21 cellular contexts compared by ENCODE assay signal in the genomic region with DNA sequence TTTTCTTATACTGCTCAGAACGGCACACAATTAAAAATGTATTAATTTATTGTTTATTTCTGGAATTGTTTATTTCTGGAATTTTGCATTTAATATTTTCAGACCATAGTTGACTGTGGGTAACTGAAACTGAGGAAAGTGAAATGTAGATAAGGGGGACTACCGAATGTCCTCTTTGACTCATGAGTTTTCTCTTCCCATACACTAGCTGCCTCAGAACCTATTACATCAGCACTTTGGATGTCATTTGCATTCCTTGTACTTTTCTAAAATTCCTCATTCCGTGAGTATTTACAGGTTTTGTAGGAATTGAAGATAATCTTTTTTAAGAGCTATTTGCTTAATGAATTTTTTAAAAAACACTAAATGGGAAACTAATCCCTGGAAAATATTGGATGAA. TPM values are rescaled to one million over a fixed set of nuclear protein-coding genes. Genes with fewer than 3 reads are reported as not detected.
DNase-seq lines count a peak whose midpoint lies in the region; ATAC-seq and TF ChIP-seq lines count a peak whose summit lies in the region.
"Had no signal": no experiment of that assay in that cellular context is flagged by ENCODE, and none has a peak within 500 bp of the region (broad histone marks: within the 10 kb centered on the region; RNA-seq: fewer than 3 reads in every experiment).

No MANE protein-coding gene starts in this region.

- CTCF ChIA-PET in activated CD8-positive, alpha-beta T cell treated with anti-CD3 and anti-CD28 coated beads, Interleukin-2, amount 10 ng/mL, durations not matched to agents 7 days and 5 days (lab: Charles Lee) = no interaction called here
- CTCF ChIA-PET in activated CD4-positive, alpha-beta T cell treated with anti-CD3 and anti-CD28 coated beads for 36 hours (lab: Charles Lee) = no interaction called here

- H3K36me3 Mint-ChIP-seq in activated CD8-positive, alpha-beta T cell treated with anti-CD3 and anti-CD28 coated beads, Interleukin-2, amount 10 ng/mL, durations not matched to agents 7 days and 5 days (ENCODE audit: low read depth) = no peaks in the 10 kb centered on the region
- no peaks in the 10 kb centered on the region for H3K36me3 Mint-ChIP-seq in activated CD4-positive, alpha-beta T cell treated with anti-CD3 and anti-CD28 coated beads for 36 hours (ENCODE audit: low read depth)
- H3K36me3 Mint-ChIP-seq: naive thymus-derived CD4-positive, alpha-beta T cell had no signal

- H3K4me1 Mint-ChIP-seq in activated CD8-positive, alpha-beta T cell treated with anti-CD3 and anti-CD28 coated beads, Interleukin-2, amount 10 ng/mL, durations not matched to agents 7 days and 5 days (ENCODE audit: low read depth) = no peaks in the 10 kb centered on the region
- H3K4me1 Mint-ChIP-seq in activated CD4-positive, alpha-beta T cell treated with anti-CD3 and anti-CD28 coated beads for 36 hours = no peaks in the 10 kb centered on the region
- H3K4me1 Mint-ChIP-seq: naive thymus-derived CD4-positive, alpha-beta T cell had no signal

- POLR2A ChIA-PET in activated CD8-positive, alpha-beta T cell treated with anti-CD3 and anti-CD28 coated beads, Interleukin-2, amount 10 ng/mL, durations not matched to agents 7 days and 5 days (lab: Charles Lee) = no interaction called here
- POLR2A ChIA-PET in activated CD4-positive, alpha-beta T cell treated with anti-CD3 and anti-CD28 coated beads for 36 hours (lab: Charles Lee) = no interaction called here

- TF ChIP-seq CTCF in AG09309 (IDR thresholded peaks at IDR 0.05; ENCODE audit: control insufficient read depth, insufficient read depth, low read depth, low read length, missing control alignments) (no peak), fibroblast of villous mesenchyme (IDR thresholded peaks at IDR 0.05; ENCODE audit: insufficient read depth, low read depth, low read length) (no peak)

- peaks cover 5% of the 10 kb centered on the region for H3K27me3 Mint-ChIP-seq in activated CD8-positive, alpha-beta T cell treated with anti-CD3 and anti-CD28 coated beads, Interleukin-2, amount 10 ng/mL, durations not matched to agents 7 days and 5 days (ENCODE audit: low read depth)
- peaks cover 6% of the 10 kb centered on the region for H3K27me3 Mint-ChIP-seq in activated CD4-positive, alpha-beta T cell treated with anti-CD3 and anti-CD28 coated beads for 36 hours
- H3K27me3 Mint-ChIP-seq: brain had no signal

- H3K4me3 Mint-ChIP-seq in activated CD8-positive, alpha-beta T cell treated with anti-CD3 and anti-CD28 coated beads, Interleukin-2, amount 10 ng/mL, durations not matched to agents 7 days and 5 days = no peak overlapping the region
- H3K4me3 Mint-ChIP-seq in activated CD4-positive, alpha-beta T cell treated with anti-CD3 and anti-CD28 coated beads for 36 hours = no peak overlapping the region
- H3K4me3 Mint-ChIP-seq: brain; naive thymus-derived CD4-positive, alpha-beta T cell had no signal

- H3K27ac Mint-ChIP-seq in activated CD8-positive, alpha-beta T cell treated with anti-CD3 and anti-CD28 coated beads, Interleukin-2, amount 10 ng/mL, durations not matched to agents 7 days and 5 days = no peak overlapping the region
- H3K27ac Mint-ChIP-seq in activated CD4-positive, alpha-beta T cell treated with anti-CD3 and anti-CD28 coated beads for 36 hours = no peak overlapping the region
- H3K27ac Mint-ChIP-seq: activated T-helper 2 cell treated with anti-CD3 and anti-CD28 coated beads, Interferon-gamma antibody, Interleukin-2, Interleukin-4, amounts not matched to agents 10 μg/mL and 5 μg/mL and 100 μg/mL, durations not matched to agents 14 hours and 24 hours and 36 hours; naive thymus-derived CD4-positive, alpha-beta T cell had no signal

- no peak overlapping the region for H3K4me3 ChIP-seq in AG09309 (ENCODE audit: control insufficient read depth, low read depth, low read length)
- no peak overlapping the region for H3K4me3 ChIP-seq in fibroblast of villous mesenchyme (ENCODE audit: low read depth, low read length)
- H3K4me3 ChIP-seq: left ventricle myocardium inferior, prostate gland, stomach had no signal

- peak; percentile 49 for ATAC-seq in GM21717 (IDR thresholded peaks at IDR 0.05; ENCODE audit: unreplicated experiment)
- ATAC-seq in activated CD8-positive, alpha-beta T cell treated with anti-CD3 and anti-CD28 coated beads, Interleukin-2, amount 10 ng/mL, durations not matched to agents 7 days and 5 days = no peak
- no peak for ATAC-seq in activated CD4-positive, alpha-beta T cell treated with anti-CD3 and anti-CD28 coated beads for 36 hours
- ATAC-seq: naive thymus-derived CD4-positive, alpha-beta T cell had no signal

- intact Hi-C loops in activated CD4-positive, alpha-beta T cell treated with anti-CD3 and anti-CD28 coated beads for 36 hours (cut with DNase I, micrococcal nuclease) = no loop called here

- DNase-seq in AG09309 (ENCODE audit: low read depth) = peak; percentile 38
- peak; percentile 78 for DNase-seq in amniotic epithelial cell (ENCODE audit: low read depth)
- peak; percentile 47 for DNase-seq in fibroblast of villous mesenchyme (ENCODE audit: low read depth)
- no peak for DNase-seq in activated CD8-positive, alpha-beta T cell treated with anti-CD3 and anti-CD28 coated beads, Interleukin-2, amount 10 ng/mL, durations not matched to agents 7 days and 5 days
- DNase-seq in NCI-H2196 (lab: John Stamatoyannopoulos, UW; ENCODE audit: unreplicated experiment) = no peak
- no peak for DNase-seq in activated CD4-positive, alpha-beta T cell treated with anti-CD3 and anti-CD28 coated beads for 36 hours
- DNase-seq in NCI-H524 (lab: John Stamatoyannopoulos, UW) = no peak
- DNase-seq: AML-193; effector CD8-positive, alpha-beta T cell; foreskin melanocyte; left ventricle myocardium inferior; naive thymus-derived CD4-positive, alpha-beta T cell; NCI-H2029; NCI-H748 treated with DMSO at 0.1 percent for 48 hours; stomach; T-helper 1 cell; WERI-Rb-1 had no signal

- no peaks in the 10 kb centered on the region for H3K9me3 Mint-ChIP-seq in activated CD8-positive, alpha-beta T cell treated with anti-CD3 and anti-CD28 coated beads, Interleukin-2, amount 10 ng/mL, durations not matched to agents 7 days and 5 days (ENCODE audit: insufficient read depth)
- no peaks in the 10 kb centered on the region for H3K9me3 Mint-ChIP-seq in activated CD4-positive, alpha-beta T cell treated with anti-CD3 and anti-CD28 coated beads for 36 hours (ENCODE audit: low read depth)
- H3K9me3 Mint-ChIP-seq: activated T-helper 2 cell treated with anti-CD3 and anti-CD28 coated beads, Interferon-gamma antibody, Interleukin-2, Interleukin-4, amounts not matched to agents 10 μg/mL and 5 μg/mL and 100 μg/mL, durations not matched to agents 14 hours and 24 hours and 36 hours; naive thymus-derived CD4-positive, alpha-beta T cell had no signal

RNA-seq across cellular contexts. Expression of gene ZC3H12C, which starts 29.8 kb away (rescaled TPM):
- 7.4 and 15.5 TPM in 2 replicates for total RNA-seq in fibroblast of villous mesenchyme
- under 1 TPM; 0.08 to 0.18 TPM for total RNA-seq in activated CD8-positive, alpha-beta T cell treated with anti-CD3 and anti-CD28 coated beads, Interleukin-2, amount 10 ng/mL, durations not matched to agents 7 days and 5 days
- total RNA-seq in activated CD4-positive, alpha-beta T cell treated with anti-CD3 and anti-CD28 coated beads for 36 hours = 1 to 10 TPM; 1.6 TPM

Comparison
In these comparisons a context has a peak if more than half of its experiments do, and no peak if none do; other contexts are left out.
1. DNase-seq: peak in AG09309 (single experiment), amniotic epithelial cell (single experiment) and fibroblast of villous mesenchyme (single experiment); none in activated CD8-positive, alpha-beta T cell treated with anti-CD3 and anti-CD28 coated beads, Interleukin-2, amount 10 ng/mL, durations not matched to agents 7 days and 5 days (single experiment), NCI-H2196 (single experiment), activated CD4-positive, alpha-beta T cell treated with anti-CD3 and anti-CD28 coated beads for 36 hours (single experiment) and NCI-H524 (0 of 2).